In genomic region chr18:34297287-34297686, GRCh38 we compare ENCODE assay signal across 23 cellular contexts.
"Had no signal": no experiment of that assay in that cellular context is flagged by ENCODE, and none has a peak within 500 bp of the region (broad histone marks: within the 10 kb centered on the region; RNA-seq: fewer than 3 reads in every experiment).

No MANE protein-coding gene starts in this region.

- H3K27me3 ChIP-seq: brain microvascular endothelial cell, cardiac muscle cell had no signal

- H3K27ac Mint-ChIP-seq: activated B cell treated with CpG ODN at 0.5 μM for 24 hours; activated CD4-positive, alpha-beta memory T cell treated with anti-CD3 and anti-CD28 coated beads for 36 hours; activated CD4-positive, alpha-beta T cell treated with anti-CD3 and anti-CD28 coated beads, Interleukin-2, amount 10 ng/mL, durations not matched to agents 24 days and 14 days; activated naive CD8-positive, alpha-beta T cell; T-helper 1 cell treated with Interleukin-12 subunit alpha and Interleukin-12 subunit beta and Interleukin-4 antibody, amounts not matched to agents 30 μg/mL and 1 μg/mL, for 36 hours had no signal

- H3K27ac ChIP-seq: brain microvascular endothelial cell, cardiac muscle cell, KMS-11, PC-9 had no signal

- H3K36me3 ChIP-seq: brain microvascular endothelial cell, cardiac muscle cell had no signal

- H3K4me1 Mint-ChIP-seq: activated B cell treated with CpG ODN at 0.5 μM for 24 hours; activated CD4-positive, alpha-beta T cell treated with anti-CD3 and anti-CD28 coated beads, Interleukin-2, amount 10 ng/mL, durations not matched to agents 24 days and 14 days had no signal

- H3K9ac ChIP-seq: KMS-11 had no signal

- H3K27me3 Mint-ChIP-seq: activated B cell treated with CpG ODN at 0.5 μM for 24 hours; activated CD4-positive, alpha-beta memory T cell treated with anti-CD3 and anti-CD28 coated beads for 36 hours; activated CD4-positive, alpha-beta T cell treated with anti-CD3 and anti-CD28 coated beads, Interleukin-2, amount 10 ng/mL, durations not matched to agents 24 days and 14 days; activated naive CD8-positive, alpha-beta T cell had no signal

- H3K36me3 Mint-ChIP-seq: activated CD4-positive, alpha-beta memory T cell treated with anti-CD3 and anti-CD28 coated beads for 36 hours; activated naive CD8-positive, alpha-beta T cell had no signal

- H3K9me3 Mint-ChIP-seq: activated B cell treated with CpG ODN at 0.5 μM for 24 hours; activated CD4-positive, alpha-beta T cell treated with anti-CD3 and anti-CD28 coated beads, Interleukin-2, amount 10 ng/mL, durations not matched to agents 24 days and 14 days had no signal

- FAIRE-seq: astrocyte had no signal

- H3K4me3 ChIP-seq: cardiac muscle cell, PC-9 had no signal

- H3K4me3 Mint-ChIP-seq: activated B cell treated with CpG ODN at 0.5 μM for 24 hours; activated CD4-positive, alpha-beta memory T cell treated with anti-CD3 and anti-CD28 coated beads for 36 hours; activated CD4-positive, alpha-beta T cell treated with anti-CD3 and anti-CD28 coated beads, Interleukin-2, amount 10 ng/mL, durations not matched to agents 24 days and 14 days; activated naive CD8-positive, alpha-beta T cell; activated T-cell treated with anti-CD3 and anti-CD28 coated beads, Interleukin-2, amount 50 U/mL, for 4 hours; T-helper 1 cell treated with Interleukin-12 subunit alpha and Interleukin-12 subunit beta and Interleukin-4 antibody, amounts not matched to agents 30 μg/mL and 1 μg/mL, for 36 hours had no signal

- DNase-seq: activated B cell treated with CpG ODN at 0.5 μM for 24 hours; activated CD4-positive, alpha-beta memory T cell treated with anti-CD3 and anti-CD28 coated beads for 36 hours; activated CD4-positive, alpha-beta T cell treated with anti-CD3 and anti-CD28 coated beads for 1 hour; activated CD4-positive, alpha-beta T cell treated with anti-CD3 and anti-CD28 coated beads, Interleukin-2, amount 10 ng/mL, durations not matched to agents 24 days and 14 days; activated CD8-positive, alpha-beta memory T cell treated with anti-CD3 and anti-CD28 coated beads for 24 hours; activated effector memory CD4-positive, alpha-beta T cell treated with anti-CD3 and anti-CD28 coated beads, Interleukin-2, amount 50 U/mL, for 16 hours; activated naive CD4-positive, alpha-beta T cell treated with Interleukin-2 at 50 U/mL for 16 hours; activated T-cell treated with anti-CD3 and anti-CD28 coated beads, Interleukin-2, amount 50 U/mL, for 4 hours; amygdala; brain microvascular endothelial cell; cerebellar nuclear complex; NCI-H1092; NCI-H1694; NCI-H2029; NCI-H2107; NCI-H510A treated with DMSO at 0.1 percent for 48 hours; PC-9; SHP77 treated with DMSO at 0.1 percent for 48 hours had no signal
